Comparison of ENCODE assay signal across 8 cellular contexts in the genomic region with DNA sequence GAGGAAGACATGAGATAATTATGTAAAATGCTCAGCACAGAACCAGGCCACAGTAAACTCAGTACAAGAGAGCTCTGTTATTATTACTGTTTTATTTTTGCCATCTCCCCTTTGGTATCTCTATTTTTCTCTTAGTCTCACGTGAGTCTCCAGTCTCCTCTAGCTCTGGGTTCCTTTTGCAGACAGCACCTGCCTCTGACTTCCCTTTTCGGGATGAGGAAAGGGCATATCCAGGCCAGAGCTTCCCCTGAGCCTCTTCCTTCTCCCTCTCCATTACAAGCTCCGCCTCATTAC. TPM values are rescaled to one million over a fixed set of nuclear protein-coding genes. Genes with fewer than 3 reads are reported as not detected.
A peak's percentile ranks its signal among the peaks of the same experiment; 100 is the strongest.
DNase-seq lines count a peak whose midpoint lies in the region; ATAC-seq and TF ChIP-seq lines count a peak whose summit lies in the region.

No MANE protein-coding gene starts in this region.

- WGBS in testis, 2 donors = 31 to 41% methylated on average over 2 to 3 of the region's 3 CpGs

- H3K4me3 ChIP-seq in adipocyte (ENCODE audit: low read length) (peak overlapping the region; percentile 82), testis (peak overlapping the region; percentile 48 to 65)

- TF ChIP-seq POLR2A in testis (IDR thresholded peaks at IDR 0.05) = no peak

- H3K27ac ChIP-seq in testis = peak overlapping the region in 1 of 2 donors; percentile 74

- H3K27me3 ChIP-seq in adipocyte (replicated peaks; ENCODE audit: control insufficient read depth, insufficient read depth, low read length) = peaks cover 15% of the 10 kb centered on the region
- H3K27me3 ChIP-seq in testis = no peaks in the 10 kb centered on the region

- peaks cover 9% of the 10 kb centered on the region for H3K4me1 ChIP-seq in adipocyte (ENCODE audit: control insufficient read depth, insufficient read depth, low read length)
- H3K4me1 ChIP-seq in testis = peaks cover 13% of the 10 kb centered on the region

- H3K36me3 ChIP-seq in adipocyte (ENCODE audit: control insufficient read depth, insufficient read depth, low read length, severe bottlenecking) (no peaks in the 10 kb centered on the region), testis (ENCODE audit: low read depth, missing control alignments) (no peaks in the 10 kb centered on the region)

- TF ChIP-seq CTCF in testis (IDR thresholded peaks at IDR 0.05) = no peak

- H3K9me3 ChIP-seq in adipocyte (ENCODE audit: control insufficient read depth, low read length) = no peaks in the 10 kb centered on the region
- H3K9me3 ChIP-seq in testis = no peaks in the 10 kb centered on the region

- intact Hi-C loops in testis (cut with DNase I; ENCODE audit: low total_unique reads) = no loop called here

- ATAC-seq in HG02970 (IDR thresholded peaks at IDR 0.05; ENCODE audit: low FRiP score, unreplicated experiment) = no peak
- no peak for ATAC-seq in GM21576 (IDR thresholded peaks at IDR 0.05; ENCODE audit: unreplicated experiment)

- no peak overlapping the region for H3K9ac ChIP-seq in adipocyte (ENCODE audit: low read length)

- DNase-seq in DMS53 treated with DMSO at 0.1 percent for 48 hours (lab: John Stamatoyannopoulos, UW; ENCODE audit: unreplicated experiment) = peak; percentile 81
- peak; percentile 72 for DNase-seq in NCI-H146 treated with DMSO at 0.1 percent for 48 hours (lab: John Stamatoyannopoulos, UW; ENCODE audit: unreplicated experiment)
- no peak for DNase-seq in adipocyte (ENCODE audit: low read depth)
- DNase-seq in iPS-NIHi11 (ENCODE audit: low spot score) = peak; percentile 62
- DNase-seq in testis = no peak
- no peak for DNase-seq in mucosa of gallbladder (ENCODE audit: low spot score)

RNA-seq across cellular contexts. Expression of a gene that starts 6.1 kb away (rescaled TPM):
- total RNA-seq in testis (1 to 10 TPM; 1.9 to 5.0 TPM), mucosa of gallbladder (1.9 TPM)
- 2.2 TPM for polyA plus RNA-seq in testis (ENCODE audit: insufficient read depth, low read depth, low replicate concordance)

RNA-seq across cellular contexts. Expression of a gene that starts 31.0 kb away (rescaled TPM):
- 10 to 100 TPM; 49.2 to 73.5 TPM for total RNA-seq in testis
- 131 TPM for polyA plus RNA-seq in testis (ENCODE audit: insufficient read depth, low read depth, low replicate concordance)
- total RNA-seq in mucosa of gallbladder = 20.9 TPM

RNA-seq across cellular contexts. Expression of a gene that starts 46.6 kb away (rescaled TPM):
- not detected for total RNA-seq in testis
- polyA plus RNA-seq in testis (ENCODE audit: insufficient read depth, low read depth, low replicate concordance) = not detected
- total RNA-seq in mucosa of gallbladder = 2.1 TPM

Comparison
In these comparisons a context has a peak if more than half of its experiments do, and no peak if none do; other contexts are left out.
1. DNase-seq: peak in DMS53 treated with DMSO at 0.1 percent for 48 hours (single experiment), NCI-H146 treated with DMSO at 0.1 percent for 48 hours (single experiment) and iPS-NIHi11 (single experiment); none in adipocyte (single experiment), testis (single experiment) and mucosa of gallbladder (single experiment).